Comparison of ENCODE assay signal across 8 cellular contexts in the genomic region with DNA sequence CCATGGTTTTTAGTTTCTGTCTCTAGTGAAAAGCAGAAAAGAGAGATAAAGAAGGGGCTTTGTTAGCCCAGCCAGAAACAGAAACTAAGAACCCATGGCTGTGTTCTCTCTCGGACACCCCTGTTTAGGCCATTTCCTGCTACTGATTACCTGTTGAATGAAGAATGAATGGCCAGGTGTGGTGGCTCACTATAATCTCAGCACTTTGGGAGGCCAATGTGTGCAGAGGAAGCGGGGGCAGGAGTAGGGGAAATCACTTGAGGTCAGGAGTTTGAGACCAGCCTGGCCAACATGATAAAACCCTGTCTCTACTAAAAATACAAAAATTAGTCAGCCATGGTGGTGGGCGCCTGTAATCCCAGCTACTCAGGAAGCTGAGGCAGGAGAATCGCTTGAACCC.
DNase-seq lines count a peak whose midpoint lies in the region; ATAC-seq and TF ChIP-seq lines count a peak whose summit lies in the region.
"Not testable (repeated sequence)": the region's sequence is repeated elsewhere in the genome, so short reads cannot be mapped to it uniquely, and the experiment has no call there.

No MANE protein-coding gene starts in this region.

- peak overlapping the region in 10 of 11 experiments; percentile 8 to 73 (median 62); a peak in 20 of 22 replicates for H3K9ac ChIP-seq in BLaER1 treated with 17β-estradiol and CSF1 and Interleukin-3, amounts not matched to agents 10 nM and 100 nM

- H3K27ac Mint-ChIP-seq in activated B cell treated with CpG ODN at 0.5 μM for 24 hours = peak overlapping the region; percentile 32
- peak overlapping the region; percentile 71 for H3K27ac Mint-ChIP-seq in memory B cell

- DNase-seq in GM20000 (ENCODE audit: low spot score) = peak; percentile 43
- not testable (repeated sequence) for DNase-seq in activated B cell treated with CpG ODN at 0.5 μM for 24 hours; memory B cell (ENCODE audit: low spot score in 2 of 2)

- not testable (repeated sequence) for H3K36me3 ChIP-seq in BLaER1 treated with 17β-estradiol and CSF1 and Interleukin-3, amounts not matched to agents 10 nM and 100 nM; HEK293 (ENCODE audit: control insufficient read depth in 2 of 2, insufficient read depth in 1 of 2, low read length in 2 of 2)

- H3K4me1 ChIP-seq in BLaER1 treated with 17β-estradiol and CSF1 and Interleukin-3, amounts not matched to agents 10 nM and 100 nM = peaks cover 22 to 84% (median 63%) of the 10 kb centered on the region in 10 experiments
- not testable (repeated sequence) for H3K4me1 ChIP-seq in HEK293 (ENCODE audit: control insufficient read depth, insufficient read depth, low read length)

- not testable (repeated sequence) for H3K4me3 Mint-ChIP-seq in activated B cell treated with CpG ODN at 0.5 μM for 24 hours
- H3K4me3 Mint-ChIP-seq in memory B cell = peak overlapping the region; percentile 37

- peak; percentile 71 for ATAC-seq in GM18517 (IDR thresholded peaks at IDR 0.05; ENCODE audit: unreplicated experiment)
- ATAC-seq in HG03045 (IDR thresholded peaks at IDR 0.05; ENCODE audit: unreplicated experiment) = peak; percentile 76
- ATAC-seq in HG03460 (IDR thresholded peaks at IDR 0.05; ENCODE audit: unreplicated experiment) = peak; percentile 83
- ATAC-seq in activated B cell treated with CpG ODN at 0.5 μM for 24 hours (ENCODE audit: low read depth); memory B cell (ENCODE audit: low read depth): not testable (repeated sequence)

- POLR2A ChIA-PET in HEK293 (lab: Yijun Ruan, JAX); activated B cell treated with CpG ODN at 0.5 μM for 24 hours (lab: Charles Lee): not testable (repeated sequence)

- peak overlapping the region in 9 of 10 experiments; percentile 3 to 42 (median 25); a peak in 12 of 20 replicates for H3K4me3 ChIP-seq in BLaER1 treated with 17β-estradiol and CSF1 and Interleukin-3, amounts not matched to agents 10 nM and 100 nM
- not testable (repeated sequence) for H3K4me3 ChIP-seq in HEK293 (ENCODE audit: low read depth, low read length)

- H3K9me3 Mint-ChIP-seq in activated B cell treated with CpG ODN at 0.5 μM for 24 hours, memory B cell: not testable (repeated sequence)

- intact Hi-C loops in activated B cell treated with CpG ODN at 0.5 μM for 24 hours (cut with micrococcal nuclease) = loop anchor here (5.0 kb wide), 1 partner anchor 33 kb away; no protein-coding TSS in a partner anchor

- not testable (repeated sequence) for H3K27me3 Mint-ChIP-seq in activated B cell treated with CpG ODN at 0.5 μM for 24 hours, memory B cell

- TF ChIP-seq CTCF in GM20000 (IDR thresholded peaks at IDR 0.05; ENCODE audit: extremely low read depth, missing control alignments); HEK293 (tag by site-specific recombination; IDR thresholded peaks at IDR 0.05); activated B cell treated with CpG ODN at 0.5 μM for 24 hours (IDR thresholded peaks at IDR 0.05): not testable (repeated sequence)

- not testable (repeated sequence) for H3K36me3 Mint-ChIP-seq in activated B cell treated with CpG ODN at 0.5 μM for 24 hours (ENCODE audit: low read depth); memory B cell

- not testable (repeated sequence) for H3K9me3 ChIP-seq in BLaER1 treated with 17β-estradiol and CSF1 and Interleukin-3, amounts not matched to agents 10 nM and 100 nM (replicated peaks in 1 of 11); HEK293 (ENCODE audit: control insufficient read depth, insufficient read depth, low read depth, low read length)

- H3K27me3 ChIP-seq in BLaER1 treated with 17β-estradiol and CSF1 and Interleukin-3, amounts not matched to agents 10 nM and 100 nM = not testable (repeated sequence)

- CTCF ChIA-PET in HEK293 (lab: Yijun Ruan, JAX); activated B cell treated with CpG ODN at 0.5 μM for 24 hours (lab: Charles Lee): not testable (repeated sequence)

- peak overlapping the region; percentile 74 to 92 (median 84) for H3K4me2 ChIP-seq in BLaER1 treated with 17β-estradiol and CSF1 and Interleukin-3, amounts not matched to agents 10 nM and 100 nM

- H4K20me1 ChIP-seq in BLaER1 treated with 17β-estradiol and CSF1 and Interleukin-3, amounts not matched to agents 10 nM and 100 nM = not testable (repeated sequence)

- peak overlapping the region; percentile 51 to 82 (median 78); a peak in 21 of 22 replicates for H3K27ac ChIP-seq in BLaER1 treated with 17β-estradiol and CSF1 and Interleukin-3, amounts not matched to agents 10 nM and 100 nM
- H3K27ac ChIP-seq in HEK293 (ENCODE audit: extremely low read depth, low read depth, low read length) = not testable (repeated sequence)

- H3K4me1 Mint-ChIP-seq in activated B cell treated with CpG ODN at 0.5 μM for 24 hours = peaks cover 26% of the 10 kb centered on the region
- H3K4me1 Mint-ChIP-seq in memory B cell = peaks cover 12% of the 10 kb centered on the region

TF ChIP-seq in HEK293, 187 proteins besides CTCF, POLR2A, EP300 and RAD21:
- TF ChIP-seq SCRT2 (tag by site-specific recombination; IDR thresholded peaks at IDR 0.05) = 0 out of 2 replicates have a peak, but pooled peaks have one; percentile 11
